1 cellular context compared by ENCODE assay signal in genomic region chr12:42865282-42865681, GRCh38.
TF ChIP-seq lines count a peak whose summit lies in the region.

No MANE protein-coding gene starts in this region.

TF ChIP-seq in IMR-90, 13 proteins besides CTCF, POLR2A, EP300 and RAD21 (continued from another document):
- TF ChIP-seq RCOR1 (IDR thresholded peaks at IDR 0.05; ENCODE audit: insufficient replicate concordance, low read length) (no peak), ELK1 (IDR thresholded peaks at IDR 0.05; ENCODE audit: borderline replicate concordance, low read depth, low read length) (no peak), BHLHE40 (IDR thresholded peaks at IDR 0.05; ENCODE audit: low read depth, low read length) (no peak), MXI1 (IDR thresholded peaks at IDR 0.05; ENCODE audit: borderline replicate concordance, low read depth, low read length) (no peak), MAFK (IDR thresholded peaks at IDR 0.05; ENCODE audit: low read depth, low read length) (no peak), USF2 (IDR thresholded peaks at IDR 0.05; ENCODE audit: low read depth, low read length) (no peak), CEBPB (IDR thresholded peaks at IDR 0.05; ENCODE audit: low read depth, low read length) (no peak), FOS (IDR thresholded peaks at IDR 0.05; ENCODE audit: low read depth, low read length) (no peak)
TF ChIP-seq in IMR-90: peak in this region for 0.
